In the genomic region with DNA sequence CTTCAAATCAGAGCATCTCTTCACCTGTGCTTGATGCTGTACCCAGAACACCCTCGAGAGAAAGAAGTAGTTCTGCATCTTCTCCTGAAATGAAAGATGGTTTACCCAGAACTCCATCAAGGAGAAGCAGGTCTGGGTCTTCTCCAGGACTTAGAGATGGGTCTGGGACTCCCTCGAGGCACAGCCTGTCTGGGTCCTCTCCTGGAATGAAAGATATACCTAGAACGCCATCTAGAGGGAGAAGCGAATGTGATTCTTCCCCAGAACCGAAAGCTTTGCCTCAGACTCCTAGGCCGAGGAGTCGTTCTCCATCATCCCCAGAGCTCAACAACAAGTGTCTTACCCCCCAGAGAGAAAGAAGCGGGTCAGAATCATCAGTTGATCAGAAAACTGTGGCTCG, we compare ENCODE assay signal across 1 cellular context.
TF ChIP-seq lines count a peak whose summit lies in the region.

No MANE protein-coding gene starts in this region.

TF ChIP-seq in K562, 482 proteins besides CTCF, POLR2A, EP300 and RAD21:
- no peak for TF ChIP-seq MED1 (CRISPR knock-in tag; IDR thresholded peaks at IDR 0.05; ENCODE audit: borderline replicate concordance)
- TF ChIP-seq POLR2AphosphoS5 (IDR thresholded peaks at IDR 0.05; ENCODE audit: control insufficient read depth, insufficient read depth, low read depth, low read length), result 0 out of 2 replicates have a peak, but pooled peaks have one; percentile 19
- TF ChIP-seq TEAD4 (IDR thresholded peaks at IDR 0.05; ENCODE audit: low read length), result 0 out of 2 replicates have a peak, but pooled peaks have one; percentile 9
- no peak for TF ChIP-seq TEAD4 (CRISPR knock-in tag; IDR thresholded peaks at IDR 0.05; ENCODE audit: borderline replicate concordance)
- TF ChIP-seq, protein P1, sequence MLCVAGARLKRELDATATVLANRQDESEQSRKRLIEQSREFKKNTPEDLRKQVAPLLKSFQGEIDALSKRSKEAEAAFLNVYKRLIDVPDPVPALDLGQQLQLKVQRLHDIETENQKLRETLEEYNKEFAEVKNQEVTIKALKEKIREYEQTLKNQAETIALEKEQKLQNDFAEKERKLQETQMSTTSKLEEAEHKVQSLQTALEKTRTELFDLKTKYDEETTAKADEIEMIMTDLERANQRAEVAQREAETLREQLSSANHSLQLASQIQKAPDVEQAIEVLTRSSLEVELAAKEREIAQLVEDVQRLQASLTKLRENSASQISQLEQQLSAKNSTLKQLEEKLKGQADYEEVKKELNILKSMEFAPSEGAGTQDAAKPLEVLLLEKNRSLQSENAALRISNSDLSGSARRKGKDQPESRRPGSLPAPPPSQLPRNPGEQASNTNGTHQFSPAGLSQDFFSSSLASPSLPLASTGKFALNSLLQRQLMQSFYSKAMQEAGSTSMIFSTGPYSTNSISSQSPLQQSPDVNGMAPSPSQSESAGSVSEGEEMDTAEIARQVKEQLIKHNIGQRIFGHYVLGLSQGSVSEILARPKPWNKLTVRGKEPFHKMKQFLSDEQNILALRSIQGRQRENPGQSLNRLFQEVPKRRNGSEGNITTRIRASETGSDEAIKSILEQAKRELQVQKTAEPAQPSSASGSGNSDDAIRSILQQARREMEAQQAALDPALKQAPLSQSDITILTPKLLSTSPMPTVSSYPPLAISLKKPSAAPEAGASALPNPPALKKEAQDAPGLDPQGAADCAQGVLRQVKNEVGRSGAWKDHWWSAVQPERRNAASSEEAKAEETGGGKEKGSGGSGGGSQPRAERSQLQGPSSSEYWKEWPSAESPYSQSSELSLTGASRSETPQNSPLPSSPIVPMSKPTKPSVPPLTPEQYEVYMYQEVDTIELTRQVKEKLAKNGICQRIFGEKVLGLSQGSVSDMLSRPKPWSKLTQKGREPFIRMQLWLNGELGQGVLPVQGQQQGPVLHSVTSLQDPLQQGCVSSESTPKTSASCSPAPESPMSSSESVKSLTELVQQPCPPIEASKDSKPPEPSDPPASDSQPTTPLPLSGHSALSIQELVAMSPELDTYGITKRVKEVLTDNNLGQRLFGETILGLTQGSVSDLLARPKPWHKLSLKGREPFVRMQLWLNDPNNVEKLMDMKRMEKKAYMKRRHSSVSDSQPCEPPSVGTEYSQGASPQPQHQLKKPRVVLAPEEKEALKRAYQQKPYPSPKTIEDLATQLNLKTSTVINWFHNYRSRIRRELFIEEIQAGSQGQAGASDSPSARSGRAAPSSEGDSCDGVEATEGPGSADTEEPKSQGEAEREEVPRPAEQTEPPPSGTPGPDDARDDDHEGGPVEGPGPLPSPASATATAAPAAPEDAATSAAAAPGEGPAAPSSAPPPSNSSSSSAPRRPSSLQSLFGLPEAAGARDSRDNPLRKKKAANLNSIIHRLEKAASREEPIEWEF (CRISPR knock-in tag; IDR thresholded peaks at IDR 0.05), result no peak
- no peak for TF ChIP-seq CEBPB (tag; IDR thresholded peaks at IDR 0.05)
- TF ChIP-seq, protein P2, sequence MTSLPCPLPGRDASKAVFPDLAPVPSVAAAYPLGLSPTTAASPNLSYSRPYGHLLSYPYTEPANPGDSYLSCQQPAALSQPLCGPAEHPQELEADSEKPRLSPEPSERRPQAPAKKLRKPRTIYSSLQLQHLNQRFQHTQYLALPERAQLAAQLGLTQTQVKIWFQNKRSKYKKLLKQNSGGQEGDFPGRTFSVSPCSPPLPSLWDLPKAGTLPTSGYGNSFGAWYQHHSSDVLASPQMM (CRISPR knock-in tag; IDR thresholded peaks at IDR 0.05), result no peak
- TF ChIP-seq NRF1 (conservative IDR thresholded peaks at IDR 0.05 in 1 of 2, IDR thresholded peaks at IDR 0.05 in 1 of 2), result no peak
- TF ChIP-seq HEY1 (CRISPR knock-in tag; IDR thresholded peaks at IDR 0.05; ENCODE audit: borderline replicate concordance), result no peak
- TF ChIP-seq SUPT5H (IDR thresholded peaks at IDR 0.05), result 0 out of 2 replicates have a peak, but pooled peaks have one; percentile 10
- no peak for TF ChIP-seq JUN (IDR thresholded peaks at IDR 0.05; ENCODE audit: borderline replicate concordance, low read depth, low read length)
- no peak for TF ChIP-seq JUN (CRISPR knock-in tag; IDR thresholded peaks at IDR 0.05; ENCODE audit: borderline replicate concordance)
- peak; percentile 8; the same call in 1 of the 2 replicates for TF ChIP-seq SOX6 (IDR thresholded peaks at IDR 0.05)
- no peak for TF ChIP-seq ZBTB17 (CRISPR knock-in tag; IDR thresholded peaks at IDR 0.05)
- TF ChIP-seq ZNF146 (CRISPR knock-in tag; IDR thresholded peaks at IDR 0.05; ENCODE audit: unreplicated experiment), result no peak
- TF ChIP-seq, protein P3, sequence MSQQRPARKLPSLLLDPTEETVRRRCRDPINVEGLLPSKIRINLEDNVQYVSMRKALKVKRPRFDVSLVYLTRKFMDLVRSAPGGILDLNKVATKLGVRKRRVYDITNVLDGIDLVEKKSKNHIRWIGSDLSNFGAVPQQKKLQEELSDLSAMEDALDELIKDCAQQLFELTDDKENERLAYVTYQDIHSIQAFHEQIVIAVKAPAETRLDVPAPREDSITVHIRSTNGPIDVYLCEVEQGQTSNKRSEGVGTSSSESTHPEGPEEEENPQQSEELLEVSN (IDR thresholded peaks at IDR 0.05; ENCODE audit: borderline replicate concordance in 1 of 2, extremely low read depth in 1 of 2, insufficient read depth in 1 of 2, insufficient read length in 1 of 2, low read depth in 1 of 2, low read length in 1 of 2, poor library complexity in 1 of 2, severe bottlenecking in 1 of 2), result peak in 1 of 2 experiments; percentile 10
- TF ChIP-seq CSDE1 (IDR thresholded peaks at IDR 0.05), result no peak
- TF ChIP-seq HOXB6 (CRISPR knock-in tag; IDR thresholded peaks at IDR 0.05; ENCODE audit: borderline replicate concordance), result no peak
- no peak for TF ChIP-seq TEAD1 (CRISPR knock-in tag; IDR thresholded peaks at IDR 0.05)
- no peak for TF ChIP-seq CREBBP (IDR thresholded peaks at IDR 0.05; ENCODE audit: low read depth, low read length)
